In the genomic region with DNA sequence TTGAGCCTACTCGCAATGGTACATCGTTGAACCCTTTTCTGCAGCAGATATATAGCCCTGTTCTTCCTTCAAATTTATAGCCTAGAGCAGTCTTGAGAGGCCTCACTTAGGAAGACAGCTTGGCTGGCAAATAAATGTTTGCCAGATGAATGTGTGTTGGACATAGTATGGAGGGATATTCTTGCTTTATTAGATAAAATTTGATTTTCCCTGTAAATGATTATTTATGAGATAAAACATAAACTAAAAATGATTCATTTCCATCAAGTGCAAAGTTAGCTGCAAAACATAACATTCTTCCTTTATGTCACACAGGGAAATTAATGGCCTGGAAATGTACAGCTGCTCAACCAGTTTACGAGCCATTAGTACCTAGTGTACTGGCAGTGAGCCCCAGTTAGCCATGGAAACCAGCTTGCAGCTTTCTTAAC, we compare ENCODE assay signal across 9 cellular contexts.
DNase-seq lines count a peak whose midpoint lies in the region; ATAC-seq and TF ChIP-seq lines count a peak whose summit lies in the region.
"Had no signal": no experiment of that assay in that cellular context is flagged by ENCODE, and none has a peak within 500 bp of the region (broad histone marks: within the 10 kb centered on the region; RNA-seq: fewer than 3 reads in every experiment).

No MANE protein-coding gene starts in this region.

- peak overlapping the region; percentile 10 to 66 (median 32) for H3K27ac ChIP-seq in body of pancreas
- no peak overlapping the region for H3K27ac ChIP-seq in H9 (ENCODE audit: insufficient read length, low read depth, low read length)

- no peak overlapping the region for H2BK5ac ChIP-seq in H9 (ENCODE audit: insufficient read length, low read length)

- H2AFZ ChIP-seq in H9 (ENCODE audit: low read length) = no peak overlapping the region

- WGBS in body of pancreas, 2 donors = 19 to 34% methylated on average over 3 of the region's 3 CpGs
- WGBS in H9 (ENCODE audit: extremely low coverage, insufficient read length, low lambda C conversion rate) = no CpG with 5 or more reads among the region's 3 CpGs

- H2AK5ac ChIP-seq in H9 (ENCODE audit: insufficient read length, low read length) = no peak overlapping the region

- H2BK15ac ChIP-seq in H9 (ENCODE audit: low read depth, low read length) = no peak overlapping the region

- H3K4me3 ChIP-seq in body of pancreas = no peak overlapping the region

- H3K27me3 ChIP-seq in body of pancreas = no peaks in the 10 kb centered on the region
- no peaks in the 10 kb centered on the region for H3K27me3 ChIP-seq in H9 (ENCODE audit: insufficient read depth, low read length)

- H3K9me3 ChIP-seq in body of pancreas = no peaks in the 10 kb centered on the region
- no peaks in the 10 kb centered on the region for H3K9me3 ChIP-seq in H9 (ENCODE audit: control insufficient read depth, low read depth, low read length)

- H3K23ac ChIP-seq in H9 (ENCODE audit: insufficient read length, low read depth, low read length) = no peak overlapping the region

- H3K9ac ChIP-seq in H9 (ENCODE audit: extremely low read depth, insufficient read length, low read length) = no peak overlapping the region

- peaks cover 47% of the 10 kb centered on the region for H3K4me1 Mint-ChIP-seq in progenitor cell of endocrine pancreas (ENCODE audit: low read depth)
- peaks cover 38% of the 10 kb centered on the region in 2 experiments for H3K4me1 Mint-ChIP-seq in H9

- no peaks in the 10 kb centered on the region for H4K20me1 ChIP-seq in H9 (ENCODE audit: control insufficient read depth, insufficient read depth, insufficient read length)

- intact Hi-C loops in body of pancreas (cut with DNase I) = no loop called here

- H3K9me3 Mint-ChIP-seq in progenitor cell of endocrine pancreas (ENCODE audit: low read depth) (no peaks in the 10 kb centered on the region), H9 (no peaks in the 10 kb centered on the region)
- H3K9me3 Mint-ChIP-seq: IgD-negative memory B cell had no signal

- no peak overlapping the region for H3K14ac ChIP-seq in H9 (ENCODE audit: insufficient read depth, low read length)

- no peak overlapping the region for H3K56ac ChIP-seq in H9 (ENCODE audit: insufficient read length, low read depth, low read length)

- no peak overlapping the region for H2BK120ac ChIP-seq in H9 (ENCODE audit: low read depth, low read length, poor library complexity, severe bottlenecking)

- H3K79me1 ChIP-seq in H9 (ENCODE audit: insufficient read depth, low read depth, low read length, poor library complexity, severe bottlenecking) = no peaks in the 10 kb centered on the region

- no peak overlapping the region for H3K4me2 ChIP-seq in H9 (ENCODE audit: insufficient read depth, insufficient read length, low read length)

- no peak overlapping the region for H2BK12ac ChIP-seq in H9 (ENCODE audit: insufficient read length, low read depth, low read length)

- H4K91ac ChIP-seq in H9 (ENCODE audit: insufficient read length, low read depth, low read length) = no peak overlapping the region

- no peak overlapping the region for H3K4ac ChIP-seq in H9 (ENCODE audit: low read depth, low read length)

- no peaks in the 10 kb centered on the region for H3K36me3 ChIP-seq in body of pancreas (replicated peaks in 1 of 2; ENCODE audit: insufficient read depth in 1 of 2, low read depth in 2 of 2)

- no peaks in the 10 kb centered on the region for H3K27me3 Mint-ChIP-seq in progenitor cell of endocrine pancreas
- H3K27me3 Mint-ChIP-seq in H9 (ENCODE audit: low read depth) = no peaks in the 10 kb centered on the region

- peaks cover 50% of the 10 kb centered on the region for H3K4me1 ChIP-seq in body of pancreas
- H3K4me1 ChIP-seq in H9 (ENCODE audit: insufficient read depth, low read length) = peaks cover 6% of the 10 kb centered on the region; the same call in 1 of the 2 replicates

- no peak overlapping the region for H3K18ac ChIP-seq in H9 (ENCODE audit: insufficient read length, low read depth, low read length)

- H3T11ph ChIP-seq in H9 (ENCODE audit: low read length) = no peak overlapping the region

- H4K5ac ChIP-seq in H9 (ENCODE audit: insufficient read length, low read depth, low read length) = no peak overlapping the region

- H3K27ac Mint-ChIP-seq in progenitor cell of endocrine pancreas (peak overlapping the region; percentile 39), H9 (no peak overlapping the region; a peak in 1 of 7 replicates)

- no peaks in the 10 kb centered on the region for H3K23me2 ChIP-seq in H9 (ENCODE audit: insufficient read length, low read depth, low read length, poor library complexity, severe bottlenecking)

- no peaks in the 10 kb centered on the region; the same call in 1 of the 2 replicates for H3K79me2 ChIP-seq in H9 (ENCODE audit: insufficient read depth, low read length)

- H3K4me3 Mint-ChIP-seq in progenitor cell of endocrine pancreas (ENCODE audit: low read depth) = no peak overlapping the region
- H3K4me3 Mint-ChIP-seq in H9 = no peak overlapping the region

- H3K36me3 Mint-ChIP-seq in progenitor cell of endocrine pancreas (ENCODE audit: insufficient read depth) (no peaks in the 10 kb centered on the region), H9 (ENCODE audit: insufficient read depth in 1 of 3, low read depth in 3 of 3) (no peaks in the 10 kb centered on the region)
- H3K36me3 Mint-ChIP-seq: IgD-negative memory B cell had no signal

- TF ChIP-seq CTCF in body of pancreas (IDR thresholded peaks at IDR 0.05) (no peak), progenitor cell of endocrine pancreas (IDR thresholded peaks at IDR 0.05; ENCODE audit: unreplicated experiment) (no peak), H9 (conservative IDR thresholded peaks at IDR 0.05) (no peak)

- ATAC-seq in body of pancreas (peak; percentile 41), GM18858 (IDR thresholded peaks at IDR 0.05; ENCODE audit: unreplicated experiment) (no peak)

- no peak for TF ChIP-seq POLR2A in body of pancreas (IDR thresholded peaks at IDR 0.05)

- DNase-seq in NCI-H2196 (lab: John Stamatoyannopoulos, UW; ENCODE audit: unreplicated experiment) (peak; percentile 67), NCI-H2196 treated with DMSO at 0.1 percent for 48 hours (lab: John Stamatoyannopoulos, UW; ENCODE audit: unreplicated experiment) (no peak), NCI-H2081 treated with DMSO at 0.1 percent for 48 hours (lab: John Stamatoyannopoulos, UW) (peak; percentile 85), body of pancreas (peak; percentile 35 to 78 (median 71)), progenitor cell of endocrine pancreas (ENCODE audit: low spot score, unreplicated experiment) (no peak), H9 (no peak)
- no peak for DNase-seq in stimulated activated CD4-positive, alpha-beta T cell treated with anti-CD3 and anti-CD28 coated beads, Interleukin-4, amount 100 ng/mL, for 1 hour

- no peak overlapping the region for H2BK20ac ChIP-seq in H9 (ENCODE audit: low read depth, low read length, poor library complexity, severe bottlenecking)

- H4K8ac ChIP-seq in H9 (replicated peaks; ENCODE audit: insufficient read length, low read depth, low read length) = no peak overlapping the region

Comparison
In these comparisons a context has a peak if more than half of its experiments do, and no peak if none do; other contexts are left out.
1. DNase-seq: peak in NCI-H2196 (single experiment), NCI-H2081 treated with DMSO at 0.1 percent for 48 hours (single experiment) and body of pancreas (4 of 4); none in NCI-H2196 treated with DMSO at 0.1 percent for 48 hours (single experiment), progenitor cell of endocrine pancreas (single experiment), stimulated activated CD4-positive, alpha-beta T cell treated with anti-CD3 and anti-CD28 coated beads, Interleukin-4, amount 100 ng/mL, for 1 hour (single experiment) and H9 (single experiment).